5 cellular contexts compared by ENCODE assay signal in genomic region chr1:16868787-16869186, GRCh38. TPM values are rescaled to one million over a fixed set of nuclear protein-coding genes. Genes with fewer than 3 reads are reported as not detected.
"Had no signal": no experiment of that assay in that cellular context is flagged by ENCODE, and none has a peak within 500 bp of the region (broad histone marks: within the 10 kb centered on the region; RNA-seq: fewer than 3 reads in every experiment).

No MANE protein-coding gene starts in this region.

RNA-seq across cellular contexts. Expression of gene RNU1-2, which starts 27.0 kb away (rescaled TPM):
- total RNA-seq: myocyte had no signal
- polyA plus RNA-seq: hepatocyte; lung; mammary epithelial cell; naive thymus-derived CD4-positive, alpha-beta T cell had no signal
